In genomic region chr5:80835128-80835527, GRCh38 we compare ENCODE assay signal across 20 cellular contexts.
"Had no signal": no experiment of that assay in that cellular context is flagged by ENCODE, and none has a peak within 500 bp of the region (broad histone marks: within the 10 kb centered on the region; RNA-seq: fewer than 3 reads in every experiment).

No MANE protein-coding gene starts in this region.

- H3K27me3 Mint-ChIP-seq: dendritic cell treated with granulocyte-macrophage colony-stimulating factor and Interleukin-4, amounts not matched to agents 40 ng/mL and 50 ng/mL, for 4 days; naive thymus-derived CD8-positive, alpha-beta T cell; stimulated activated naive CD8-positive, alpha-beta T cell treated with anti-CD3 and anti-CD28 coated beads, Interleukin-15, Interleukin-2, amounts not matched to agents 100 ng/mL and 50 ng/mL, for 24 hours had no signal

- ATAC-seq: foreskin keratinocyte; heart left ventricle; mucosa of descending colon; naive thymus-derived CD8-positive, alpha-beta T cell; pancreas; right lobe of liver; stimulated activated effector memory CD8-positive, alpha-beta T cell treated with anti-CD3 and anti-CD28 coated beads, Interleukin-12 subunit alpha, Interleukin-12 subunit beta, amount 100 ng/mL, for 72 hours had no signal

- H3K4me3 Mint-ChIP-seq: dendritic cell treated with granulocyte-macrophage colony-stimulating factor and Interleukin-4, amounts not matched to agents 40 ng/mL and 50 ng/mL, for 4 days; endodermal cell; naive thymus-derived CD8-positive, alpha-beta T cell; neural progenitor cell; stimulated activated effector memory CD8-positive, alpha-beta T cell treated with anti-CD3 and anti-CD28 coated beads, Interleukin-12 subunit alpha, Interleukin-12 subunit beta, amount 100 ng/mL, for 72 hours; stimulated activated naive CD8-positive, alpha-beta T cell treated with anti-CD3 and anti-CD28 coated beads, Interleukin-15, Interleukin-2, amounts not matched to agents 100 ng/mL and 50 ng/mL, for 24 hours had no signal

- H3K36me3 Mint-ChIP-seq: neural progenitor cell; stimulated activated effector memory CD8-positive, alpha-beta T cell treated with anti-CD3 and anti-CD28 coated beads, Interleukin-12 subunit alpha, Interleukin-12 subunit beta, amount 100 ng/mL, for 72 hours had no signal

- H3K4me1 Mint-ChIP-seq: endodermal cell, neural progenitor cell had no signal

- H3K27ac Mint-ChIP-seq: dendritic cell treated with granulocyte-macrophage colony-stimulating factor and Interleukin-4, amounts not matched to agents 40 ng/mL and 50 ng/mL, for 4 days; endodermal cell; naive thymus-derived CD8-positive, alpha-beta T cell; neural progenitor cell; stimulated activated effector memory CD8-positive, alpha-beta T cell treated with anti-CD3 and anti-CD28 coated beads, Interleukin-12 subunit alpha, Interleukin-12 subunit beta, amount 100 ng/mL, for 72 hours; stimulated activated naive CD8-positive, alpha-beta T cell treated with anti-CD3 and anti-CD28 coated beads, Interleukin-15, Interleukin-2, amounts not matched to agents 100 ng/mL and 50 ng/mL, for 24 hours had no signal

- H3K9me3 Mint-ChIP-seq: stimulated activated effector memory CD8-positive, alpha-beta T cell treated with anti-CD3 and anti-CD28 coated beads, Interleukin-12 subunit alpha, Interleukin-12 subunit beta, amount 100 ng/mL, for 72 hours; stimulated activated naive CD8-positive, alpha-beta T cell treated with anti-CD3 and anti-CD28 coated beads, Interleukin-15, Interleukin-2, amounts not matched to agents 100 ng/mL and 50 ng/mL, for 24 hours had no signal

- DNase-seq: cerebellar nuclear complex; endodermal cell; erythroblast; foreskin keratinocyte; heart left ventricle; hippocampal formation; kidney glomerular epithelial cell; mucosa of descending colon; naive thymus-derived CD8-positive, alpha-beta T cell; nucleus accumbens; pancreas; retina; right lobe of liver; stimulated activated CD4-positive, alpha-beta T cell treated with anti-CD3 and anti-CD28 coated beads, Interleukin-4, amount 100 ng/mL, for 1 hour; stimulated activated CD8-positive, alpha-beta memory T cell treated with anti-CD3 and anti-CD28 coated beads, Interleukin-4, amount 100 ng/mL, for 48 hours; testis had no signal
